Comparison of ENCODE assay signal across 18 cellular contexts in the genomic region with DNA sequence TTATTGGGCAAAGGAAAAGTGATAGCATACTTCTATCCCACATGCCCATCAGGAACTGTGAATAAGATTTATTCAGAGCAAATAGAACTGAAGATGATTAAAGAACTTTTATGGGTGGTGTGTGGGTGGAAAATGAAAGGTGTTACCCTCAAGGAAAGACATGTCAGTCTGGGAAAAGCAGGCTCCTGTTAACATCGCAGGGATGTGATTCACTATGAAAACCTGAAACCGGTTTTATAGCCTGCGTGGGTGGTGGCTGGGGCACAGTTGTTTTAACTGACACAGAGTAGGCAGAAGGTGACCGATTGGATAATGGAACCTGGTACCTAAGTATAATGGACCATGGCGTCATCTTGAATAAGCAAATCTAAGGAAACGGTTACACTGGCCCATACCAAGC.
DNase-seq lines count a peak whose midpoint lies in the region; ATAC-seq and TF ChIP-seq lines count a peak whose summit lies in the region.
"Had no signal": no experiment of that assay in that cellular context is flagged by ENCODE, and none has a peak within 500 bp of the region (broad histone marks: within the 10 kb centered on the region; RNA-seq: fewer than 3 reads in every experiment).

No MANE protein-coding gene starts in this region.

- no peak overlapping the region for H3K23ac ChIP-seq in trophoblast cell (ENCODE audit: low read length)

- H2BK12ac ChIP-seq in trophoblast cell (ENCODE audit: low read length), result no peak overlapping the region

- H4K12ac ChIP-seq in trophoblast cell (ENCODE audit: low read depth, low read length), result no peak overlapping the region

- H4K91ac ChIP-seq in trophoblast cell (ENCODE audit: low read depth, low read length), result no peak overlapping the region

- no peaks in the 10 kb centered on the region for H3K79me1 ChIP-seq in trophoblast cell (ENCODE audit: low read length)

- H3K27ac ChIP-seq in trophoblast cell (ENCODE audit: low read depth, low read length), result no peak overlapping the region
- H3K27ac ChIP-seq: testis had no signal

- H3K4me2 ChIP-seq in trophoblast cell (ENCODE audit: low read length), result no peak overlapping the region

- peak; percentile 82 for DNase-seq in Daoy (ENCODE audit: low read depth)
- DNase-seq in HPDE6-E6E7 (ENCODE audit: extremely low spot score), result peak; percentile 26
- DNase-seq in epithelial cell of esophagus (ENCODE audit: low read depth), result peak; percentile 88
- DNase-seq in trophoblast cell, result peak; percentile 4 to 20
- no peak for DNase-seq in activated CD8-positive, alpha-beta T cell treated with anti-CD3 and anti-CD28 coated beads, Interleukin-2, amount 10 ng/mL, durations not matched to agents 7 days and 5 days
- no peak for DNase-seq in NCI-H510A (lab: John Stamatoyannopoulos, UW)
- DNase-seq: activated CD8-positive, alpha-beta T cell treated with anti-CD3 and anti-CD28 coated beads for 36 hours; amniotic stem cell; C1 segment of cervical spinal cord; DMS53; HCEC 1CT; NCI-H2107; NCI-H69; testis had no signal

- no peak overlapping the region for H2AFZ ChIP-seq in trophoblast cell (ENCODE audit: insufficient read depth, low read length, poor library complexity)

- H3K36me3 Mint-ChIP-seq in activated CD8-positive, alpha-beta T cell treated with anti-CD3 and anti-CD28 coated beads, Interleukin-2, amount 10 ng/mL, durations not matched to agents 7 days and 5 days (ENCODE audit: low read depth), result no peaks in the 10 kb centered on the region
- H3K36me3 Mint-ChIP-seq: natural killer cell treated with Interleukin-12 subunit alpha and Interleukin-12 subunit beta and Interleukin-15 and Interleukin-18, amount 100 ng/mL, for 72 hours had no signal

- H3K27ac Mint-ChIP-seq in activated CD8-positive, alpha-beta T cell treated with anti-CD3 and anti-CD28 coated beads, Interleukin-2, amount 10 ng/mL, durations not matched to agents 7 days and 5 days, result no peak overlapping the region
- H3K27ac Mint-ChIP-seq: activated CD8-positive, alpha-beta T cell treated with anti-CD3 and anti-CD28 coated beads for 36 hours; natural killer cell treated with Interleukin-12 subunit alpha and Interleukin-12 subunit beta and Interleukin-15 and Interleukin-18, amount 100 ng/mL, for 72 hours; progenitor cell of endocrine pancreas had no signal

- ATAC-seq in activated CD8-positive, alpha-beta T cell treated with anti-CD3 and anti-CD28 coated beads, Interleukin-2, amount 10 ng/mL, durations not matched to agents 7 days and 5 days, result no peak
- ATAC-seq in GM21528 (IDR thresholded peaks at IDR 0.05; ENCODE audit: low FRiP score, unreplicated experiment), result no peak
- ATAC-seq: activated CD8-positive, alpha-beta T cell treated with anti-CD3 and anti-CD28 coated beads for 36 hours; HepG2; natural killer cell treated with Interleukin-12 subunit alpha and Interleukin-12 subunit beta and Interleukin-15 and Interleukin-18, amount 100 ng/mL, for 72 hours had no signal

- no peak overlapping the region for H4K8ac ChIP-seq in trophoblast cell (ENCODE audit: low read depth, low read length)

- H3K14ac ChIP-seq in trophoblast cell (ENCODE audit: low read length), result no peak overlapping the region

- no peak overlapping the region for H2AK5ac ChIP-seq in trophoblast cell (ENCODE audit: low read length)

- no peak overlapping the region for H3K18ac ChIP-seq in trophoblast cell (ENCODE audit: low read length)

- no peak overlapping the region for H3K4me3 Mint-ChIP-seq in activated CD8-positive, alpha-beta T cell treated with anti-CD3 and anti-CD28 coated beads, Interleukin-2, amount 10 ng/mL, durations not matched to agents 7 days and 5 days
- H3K4me3 Mint-ChIP-seq: activated CD8-positive, alpha-beta T cell treated with anti-CD3 and anti-CD28 coated beads for 36 hours; natural killer cell treated with Interleukin-12 subunit alpha and Interleukin-12 subunit beta and Interleukin-15 and Interleukin-18, amount 100 ng/mL, for 72 hours had no signal

- H3K27me3 ChIP-seq in trophoblast cell (ENCODE audit: insufficient read depth, low read length), result no peaks in the 10 kb centered on the region
- H3K27me3 ChIP-seq: testis had no signal

- TF ChIP-seq CTCF in epithelial cell of esophagus (IDR thresholded peaks at IDR 0.05; ENCODE audit: insufficient read depth, low read depth, low read length, missing control alignments), result no peak

- H3K79me2 ChIP-seq in trophoblast cell (ENCODE audit: control insufficient read depth, insufficient read depth, low read length, poor library complexity), result no peaks in the 10 kb centered on the region

- no peaks in the 10 kb centered on the region for H3K4me1 ChIP-seq in trophoblast cell (ENCODE audit: control insufficient read depth in 1 of 2, insufficient read depth in 2 of 2, low read length in 2 of 2)
- H3K4me1 ChIP-seq: testis had no signal

- no CpG with 5 or more reads among the region's 6 CpGs for WGBS in trophoblast cell (ENCODE audit: extremely low coverage, insufficient coverage, insufficient read length)

- H3K36me3 ChIP-seq in trophoblast cell (ENCODE audit: control insufficient read depth in 1 of 2, insufficient read depth in 2 of 2, low read length in 2 of 2), result no peaks in the 10 kb centered on the region

- H3K4me3 ChIP-seq in epithelial cell of esophagus (ENCODE audit: low read length) (no peak overlapping the region), trophoblast cell (ENCODE audit: low read depth, low read length) (no peak overlapping the region)
- H3K4me3 ChIP-seq: testis had no signal

- no peaks in the 10 kb centered on the region for H3K27me3 Mint-ChIP-seq in activated CD8-positive, alpha-beta T cell treated with anti-CD3 and anti-CD28 coated beads, Interleukin-2, amount 10 ng/mL, durations not matched to agents 7 days and 5 days (ENCODE audit: low read depth)
- H3K27me3 Mint-ChIP-seq: progenitor cell of endocrine pancreas had no signal

- CTCF ChIA-PET in activated CD8-positive, alpha-beta T cell treated with anti-CD3 and anti-CD28 coated beads, Interleukin-2, amount 10 ng/mL, durations not matched to agents 7 days and 5 days (lab: Charles Lee), result no interaction called here

- H3K9ac ChIP-seq in trophoblast cell (ENCODE audit: low read length), result no peak overlapping the region

- no peaks in the 10 kb centered on the region for H3K9me3 ChIP-seq in trophoblast cell (ENCODE audit: insufficient read depth, low read depth, low read length)
- H3K9me3 ChIP-seq: testis had no signal

- H3K4ac ChIP-seq in trophoblast cell (ENCODE audit: low read depth, low read length), result no peak overlapping the region

- no peaks in the 10 kb centered on the region for H3K9me3 Mint-ChIP-seq in activated CD8-positive, alpha-beta T cell treated with anti-CD3 and anti-CD28 coated beads, Interleukin-2, amount 10 ng/mL, durations not matched to agents 7 days and 5 days (ENCODE audit: insufficient read depth)
- H3K9me3 Mint-ChIP-seq: activated CD8-positive, alpha-beta T cell treated with anti-CD3 and anti-CD28 coated beads for 36 hours; natural killer cell treated with Interleukin-12 subunit alpha and Interleukin-12 subunit beta and Interleukin-15 and Interleukin-18, amount 100 ng/mL, for 72 hours had no signal

- H2BK5ac ChIP-seq in trophoblast cell (ENCODE audit: low read depth, low read length, poor library complexity), result no peak overlapping the region

- POLR2A ChIA-PET in activated CD8-positive, alpha-beta T cell treated with anti-CD3 and anti-CD28 coated beads, Interleukin-2, amount 10 ng/mL, durations not matched to agents 7 days and 5 days (lab: Charles Lee), result no interaction called here

- no peak overlapping the region for H2BK120ac ChIP-seq in trophoblast cell (ENCODE audit: insufficient read depth, low read length, poor library complexity)

- no peaks in the 10 kb centered on the region for H3K4me1 Mint-ChIP-seq in activated CD8-positive, alpha-beta T cell treated with anti-CD3 and anti-CD28 coated beads, Interleukin-2, amount 10 ng/mL, durations not matched to agents 7 days and 5 days (ENCODE audit: low read depth)

Comparison
In these comparisons a context has a peak if more than half of its experiments do, and no peak if none do; other contexts are left out.
1. DNase-seq: peak in Daoy (single experiment), HPDE6-E6E7 (single experiment), epithelial cell of esophagus (single experiment) and trophoblast cell (2 of 2); none in activated CD8-positive, alpha-beta T cell treated with anti-CD3 and anti-CD28 coated beads, Interleukin-2, amount 10 ng/mL, durations not matched to agents 7 days and 5 days (single experiment) and NCI-H510A (single experiment).